ENCODE assay signal across 33 cellular contexts in the genomic region with DNA sequence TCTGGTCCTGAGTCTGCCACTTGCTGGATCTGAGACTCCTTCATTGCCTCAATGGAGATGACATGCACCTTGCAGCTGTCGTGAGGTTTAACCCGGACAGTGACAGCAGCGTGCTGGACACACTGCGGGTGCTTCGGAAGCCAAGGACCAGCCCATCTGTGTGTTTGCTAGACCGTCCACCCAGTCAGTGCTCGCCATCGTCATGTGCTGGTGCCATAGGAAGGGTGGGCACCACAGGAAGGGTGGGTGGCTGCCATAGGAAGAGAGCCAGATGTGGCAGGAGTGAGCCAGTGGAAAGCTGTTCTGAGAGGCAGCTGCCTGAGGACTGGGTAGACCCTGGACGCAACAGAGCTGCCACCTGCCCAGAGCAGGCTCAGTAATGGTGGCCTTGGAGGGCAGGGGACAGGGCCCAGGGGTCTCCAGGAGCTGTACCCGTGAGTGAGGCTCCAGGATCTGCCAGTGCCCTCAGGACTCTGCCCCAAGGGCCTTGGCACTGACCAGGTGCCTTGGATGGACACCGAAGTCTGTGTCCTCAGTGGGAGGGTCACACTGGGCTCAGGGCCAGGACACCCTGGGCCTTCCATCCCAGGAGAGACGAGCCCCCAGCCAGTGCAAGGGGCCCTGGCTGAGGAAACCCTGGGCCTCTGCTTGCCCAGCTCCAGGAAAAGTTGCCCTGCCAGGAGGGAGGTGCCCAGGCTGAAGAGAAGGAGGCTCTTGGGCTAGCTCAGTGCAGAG. TPM values are rescaled to one million over a fixed set of nuclear protein-coding genes. Genes with fewer than 3 reads are reported as not detected.
"Had no signal": no experiment of that assay in that cellular context is flagged by ENCODE, and none has a peak within 500 bp of the region (broad histone marks: within the 10 kb centered on the region; RNA-seq: fewer than 3 reads in every experiment).

No MANE protein-coding gene starts in this region.

- H3K4me3 Mint-ChIP-seq: dendritic cell treated with granulocyte-macrophage colony-stimulating factor and Interleukin-4, amounts not matched to agents 40 ng/mL and 50 ng/mL, for 4 days; endodermal cell; naive B cell; natural killer cell treated with Interleukin-12 subunit alpha and Interleukin-12 subunit beta and Interleukin-15 and Interleukin-18, amount 100 ng/mL, for 72 hours; neural crest cell; stimulated activated naive B cell treated with anti-CD40 and anti-IgM and Interleukin-4, amounts not matched to agents 10 μg/mL and 1 μg/mL and 100 μg/mL, for 72 hours; stimulated activated naive CD8-positive, alpha-beta T cell treated with anti-CD3 and anti-CD28 coated beads, Interleukin-15, Interleukin-2, amounts not matched to agents 100 ng/mL and 50 ng/mL, for 24 hours had no signal

- DNase-seq: colonic mucosa; effector CD8-positive, alpha-beta T cell; endodermal cell; foreskin keratinocyte; hippocampal formation; left colon; left ventricle myocardium inferior; lower lobe of right lung; naive B cell; sigmoid colon; stimulated activated CD4-positive, alpha-beta T cell treated with anti-CD3 and anti-CD28 coated beads, Interleukin-15, amount 100 ng/mL, for 24 hours; stimulated activated CD4-positive, alpha-beta T cell treated with anti-CD3 and anti-CD28 coated beads, Interleukin-2, amount 100 ng/mL, for 48 hours; stimulated activated naive B cell treated with anti-CD40 and anti-IgM and Interleukin-4, amounts not matched to agents 10 μg/mL and 1 μg/mL and 100 μg/mL, for 72 hours had no signal

- H3K27ac Mint-ChIP-seq: dendritic cell treated with granulocyte-macrophage colony-stimulating factor and Interleukin-4, amounts not matched to agents 40 ng/mL and 50 ng/mL, for 4 days; endodermal cell; naive B cell; natural killer cell treated with Interleukin-12 subunit alpha and Interleukin-12 subunit beta and Interleukin-15 and Interleukin-18, amount 100 ng/mL, for 72 hours; progenitor cell of endocrine pancreas; stimulated activated naive B cell treated with anti-CD40 and anti-IgM and Interleukin-4, amounts not matched to agents 10 μg/mL and 1 μg/mL and 100 μg/mL, for 72 hours; stimulated activated naive CD8-positive, alpha-beta T cell treated with anti-CD3 and anti-CD28 coated beads, Interleukin-15, Interleukin-2, amounts not matched to agents 100 ng/mL and 50 ng/mL, for 24 hours had no signal

- H3K27ac ChIP-seq: colonic mucosa, esophagus muscularis mucosa, foreskin keratinocyte, gastroesophageal sphincter, heart left ventricle, left ventricle myocardium inferior, lower lobe of right lung, parathyroid adenoma, right atrium auricular region, sigmoid colon, skin epidermis, thoracic aorta, tibial nerve had no signal

- H3K9ac ChIP-seq: parathyroid adenoma had no signal

- H3K4me1 Mint-ChIP-seq: endodermal cell had no signal

- H3K9me3 Mint-ChIP-seq: dendritic cell treated with granulocyte-macrophage colony-stimulating factor and Interleukin-4, amounts not matched to agents 40 ng/mL and 50 ng/mL, for 4 days; endodermal cell; naive B cell; natural killer cell treated with Interleukin-12 subunit alpha and Interleukin-12 subunit beta and Interleukin-15 and Interleukin-18, amount 100 ng/mL, for 72 hours; neural crest cell; stimulated activated naive B cell treated with anti-CD40 and anti-IgM and Interleukin-4, amounts not matched to agents 10 μg/mL and 1 μg/mL and 100 μg/mL, for 72 hours; stimulated activated naive CD8-positive, alpha-beta T cell treated with anti-CD3 and anti-CD28 coated beads, Interleukin-15, Interleukin-2, amounts not matched to agents 100 ng/mL and 50 ng/mL, for 24 hours had no signal

- H3K79me2 ChIP-seq: parathyroid adenoma had no signal

- H3K27me3 ChIP-seq: colonic mucosa, foreskin keratinocyte, right atrium auricular region, tibial nerve, upper lobe of left lung had no signal

- H3K27me3 Mint-ChIP-seq: natural killer cell treated with Interleukin-12 subunit alpha and Interleukin-12 subunit beta and Interleukin-15 and Interleukin-18, amount 100 ng/mL, for 72 hours; stimulated activated naive CD8-positive, alpha-beta T cell treated with anti-CD3 and anti-CD28 coated beads, Interleukin-15, Interleukin-2, amounts not matched to agents 100 ng/mL and 50 ng/mL, for 24 hours had no signal

- H3K36me3 Mint-ChIP-seq: naive B cell; natural killer cell treated with Interleukin-12 subunit alpha and Interleukin-12 subunit beta and Interleukin-15 and Interleukin-18, amount 100 ng/mL, for 72 hours; stimulated activated naive B cell treated with anti-CD40 and anti-IgM and Interleukin-4, amounts not matched to agents 10 μg/mL and 1 μg/mL and 100 μg/mL, for 72 hours had no signal

- H3K36me3 ChIP-seq: colonic mucosa, gastroesophageal sphincter, left ventricle myocardium inferior, right atrium auricular region, sigmoid colon, thoracic aorta, tibial nerve had no signal

- H2AFZ ChIP-seq: parathyroid adenoma had no signal

- ATAC-seq: foreskin keratinocyte; gastroesophageal sphincter; heart left ventricle; left colon; lower lobe of right lung; natural killer cell treated with Interleukin-12 subunit alpha and Interleukin-12 subunit beta and Interleukin-15 and Interleukin-18, amount 100 ng/mL, for 72 hours had no signal

- H3K4me1 ChIP-seq: colonic mucosa, foreskin keratinocyte, gastroesophageal sphincter, parathyroid adenoma, sigmoid colon, tibial nerve had no signal

- H3K9me3 ChIP-seq: colonic mucosa, esophagus muscularis mucosa, gastroesophageal sphincter, heart left ventricle, left ventricle myocardium inferior, lower lobe of right lung, right atrium auricular region, sigmoid colon, thoracic aorta, tibial nerve, upper lobe of left lung had no signal

- H3K4me3 ChIP-seq: colonic mucosa, esophagus muscularis mucosa, gastroesophageal sphincter, heart left ventricle, left ventricle myocardium inferior, lower lobe of right lung, right atrium auricular region, sigmoid colon, skin epidermis, thoracic aorta, tibial nerve, upper lobe of left lung had no signal

RNA-seq across cellular contexts. Expression of gene FLT4, which starts 21.8 kb away (rescaled TPM):
- total RNA-seq: osteoblast had no signal
- polyA plus RNA-seq: fibroblast of lung had no signal

RNA-seq across cellular contexts. Expression of gene SCGB3A1, which starts 36.3 kb away (rescaled TPM):
- total RNA-seq: epithelial cell of proximal tubule; fibroblast of lung; foreskin keratinocyte; kidney epithelial cell; left colon; left ventricle myocardium inferior; mononuclear cell; natural killer cell treated with Interleukin-12 subunit alpha and Interleukin-12 subunit beta and Interleukin-15 and Interleukin-18, amount 100 ng/mL, for 72 hours; neural crest cell; osteoblast; progenitor cell of endocrine pancreas; right atrium auricular region; sigmoid colon; thoracic aorta; tibial nerve had no signal
- polyA plus RNA-seq: endothelial cell of umbilical vein, fibroblast of lung, foreskin keratinocyte had no signal
